17 cellular contexts compared by ENCODE assay signal in the genomic region with DNA sequence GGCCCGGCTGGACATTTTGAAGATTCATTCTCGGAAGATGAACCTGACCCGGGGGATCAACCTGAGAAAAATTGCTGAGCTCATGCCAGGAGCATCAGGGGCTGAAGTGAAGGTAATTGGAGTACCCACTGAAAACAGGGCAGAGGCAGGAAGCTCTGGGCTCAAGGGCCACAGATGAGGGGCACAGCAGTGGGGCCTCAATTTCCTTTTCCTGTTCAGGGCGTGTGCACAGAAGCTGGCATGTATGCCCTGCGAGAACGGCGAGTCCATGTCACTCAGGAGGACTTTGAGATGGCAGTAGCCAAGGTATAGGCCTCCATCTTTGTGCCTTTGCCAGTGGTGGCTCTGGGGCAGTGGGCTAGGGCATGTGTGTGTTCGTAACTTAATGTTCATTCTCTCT. TPM values are rescaled to one million over a fixed set of nuclear protein-coding genes. Genes with fewer than 3 reads are reported as not detected.
DNase-seq lines count a peak whose midpoint lies in the region; ATAC-seq and TF ChIP-seq lines count a peak whose summit lies in the region.
"Had no signal": no experiment of that assay in that cellular context is flagged by ENCODE, and none has a peak within 500 bp of the region (broad histone marks: within the 10 kb centered on the region; RNA-seq: fewer than 3 reads in every experiment).

No MANE protein-coding gene starts in this region.

- H3K27ac ChIP-seq in prostate gland (no peak overlapping the region), caudate nucleus (ENCODE audit: low read depth, low read length) (no peak overlapping the region)
- H3K27ac ChIP-seq: transverse colon had no signal

- peak overlapping the region; percentile 84 for H3K27ac Mint-ChIP-seq in activated naive CD4-positive, alpha-beta T cell treated with anti-CD3 and anti-CD28 coated beads for 36 hours
- H3K27ac Mint-ChIP-seq in activated CD8-positive, alpha-beta T cell treated with anti-CD3 and anti-CD28 coated beads, Interleukin-2, amount 10 ng/mL, durations not matched to agents 7 days and 5 days: peak overlapping the region; percentile 85
- peak overlapping the region; percentile 50 for H3K27ac Mint-ChIP-seq in neural crest cell (ENCODE audit: unreplicated experiment)

- TF ChIP-seq CTCF in neural crest cell (conservative IDR thresholded peaks at IDR 0.05) (no peak), prostate gland (IDR thresholded peaks at IDR 0.05) (no peak)

- POLR2A ChIA-PET in activated CD8-positive, alpha-beta T cell treated with anti-CD3 and anti-CD28 coated beads, Interleukin-2, amount 10 ng/mL, durations not matched to agents 7 days and 5 days (lab: Charles Lee): interaction anchor here (1.0 to 11.3 kb wide), 3 partner anchors 10 to 12 kb away, joined by 5 to 124 read pairs (median 7); a partner anchor contains a TSS

- CTCF ChIA-PET in activated naive CD4-positive, alpha-beta T cell treated with anti-CD3 and anti-CD28 coated beads for 36 hours (lab: Charles Lee): interaction anchor here (1.0 to 1.2 kb wide), 2 partner anchors 117 to 133 kb away, joined by 3 read pairs; no protein-coding TSS in a partner anchor
- CTCF ChIA-PET in activated CD8-positive, alpha-beta T cell treated with anti-CD3 and anti-CD28 coated beads, Interleukin-2, amount 10 ng/mL, durations not matched to agents 7 days and 5 days (lab: Charles Lee): interaction anchor here (0.8 to 5.0 kb wide), 5 partner anchors 8 to 58 kb away, joined by 3 to 56 read pairs (median 5); a partner anchor contains a TSS

- intact Hi-C loops in activated naive CD4-positive, alpha-beta T cell treated with anti-CD3 and anti-CD28 coated beads for 36 hours (cut with micrococcal nuclease): no loop called here
- intact Hi-C loops in prostate gland (cut with DNase I): no loop called here

- TF ChIP-seq POLR2A in prostate gland (IDR thresholded peaks at IDR 0.05): no peak

- ATAC-seq in activated CD8-positive, alpha-beta T cell treated with anti-CD3 and anti-CD28 coated beads, Interleukin-2, amount 10 ng/mL, durations not matched to agents 7 days and 5 days: no peak

- peaks cover 34 to 49% of the 10 kb centered on the region in 2 donors for H3K36me3 ChIP-seq in prostate gland

- H3K4me1 Mint-ChIP-seq in activated naive CD4-positive, alpha-beta T cell treated with anti-CD3 and anti-CD28 coated beads for 36 hours (ENCODE audit: low read depth): peaks cover 61% of the 10 kb centered on the region
- peaks cover 57% of the 10 kb centered on the region for H3K4me1 Mint-ChIP-seq in activated CD8-positive, alpha-beta T cell treated with anti-CD3 and anti-CD28 coated beads, Interleukin-2, amount 10 ng/mL, durations not matched to agents 7 days and 5 days (ENCODE audit: low read depth)
- peaks cover 30% of the 10 kb centered on the region for H3K4me1 Mint-ChIP-seq in neural crest cell

- H3K9me3 ChIP-seq in prostate gland: no peaks in the 10 kb centered on the region
- H3K9me3 ChIP-seq: transverse colon had no signal

- H3K4me1 ChIP-seq in prostate gland (replicated peaks): peaks cover 5% of the 10 kb centered on the region

- WGBS in prostate gland: 65% methylated on average over 8 of the region's 8 CpGs

- no peak overlapping the region for H3K4me3 ChIP-seq in prostate gland
- H3K4me3 ChIP-seq: transverse colon had no signal

- H3K9me3 Mint-ChIP-seq in activated naive CD4-positive, alpha-beta T cell treated with anti-CD3 and anti-CD28 coated beads for 36 hours: no peaks in the 10 kb centered on the region
- H3K9me3 Mint-ChIP-seq in activated CD8-positive, alpha-beta T cell treated with anti-CD3 and anti-CD28 coated beads, Interleukin-2, amount 10 ng/mL, durations not matched to agents 7 days and 5 days (ENCODE audit: insufficient read depth): no peaks in the 10 kb centered on the region
- no peaks in the 10 kb centered on the region for H3K9me3 Mint-ChIP-seq in neural crest cell
- H3K9me3 Mint-ChIP-seq: IgD-negative memory B cell had no signal

- no peaks in the 10 kb centered on the region for H3K27me3 ChIP-seq in prostate gland (replicated peaks; ENCODE audit: insufficient read depth)
- H3K27me3 ChIP-seq: transverse colon had no signal

- no peaks in the 10 kb centered on the region for H3K27me3 Mint-ChIP-seq in activated naive CD4-positive, alpha-beta T cell treated with anti-CD3 and anti-CD28 coated beads for 36 hours (ENCODE audit: low read depth)
- no peaks in the 10 kb centered on the region for H3K27me3 Mint-ChIP-seq in activated CD8-positive, alpha-beta T cell treated with anti-CD3 and anti-CD28 coated beads, Interleukin-2, amount 10 ng/mL, durations not matched to agents 7 days and 5 days (ENCODE audit: low read depth)
- peaks cover 3% of the 10 kb centered on the region for H3K27me3 Mint-ChIP-seq in neural crest cell (ENCODE audit: low read depth)
- H3K27me3 Mint-ChIP-seq: IgD-negative memory B cell had no signal

- no peak for DNase-seq in activated naive CD4-positive, alpha-beta T cell treated with anti-CD3 and anti-CD28 coated beads for 36 hours
- DNase-seq in activated naive CD4-positive, alpha-beta T cell treated with Interleukin-2 at 50 U/mL for 16 hours: no peak
- DNase-seq in activated CD8-positive, alpha-beta T cell treated with anti-CD3 and anti-CD28 coated beads, Interleukin-2, amount 10 ng/mL, durations not matched to agents 7 days and 5 days: no peak
- DNase-seq in neural crest cell (ENCODE audit: low read depth, low spot score) (no peak), prostate gland (ENCODE audit: low spot score) (no peak), caudate nucleus (lab: John Stamatoyannopoulos, UW) (no peak)
- DNase-seq: activated T-cell treated with anti-CD3 and anti-CD28 coated beads for 4 hours; glutamatergic neuron; HCEC 1CT; mesendoderm; NCI-H1048; NCI-H774; occipital lobe; stimulated activated CD4-positive, alpha-beta T cell treated with anti-CD3 and anti-CD28 coated beads, Interleukin-4, amount 100 ng/mL, for 1 hour; SW 1271; transverse colon had no signal

- peaks cover 58% of the 10 kb centered on the region for H3K36me3 Mint-ChIP-seq in activated naive CD4-positive, alpha-beta T cell treated with anti-CD3 and anti-CD28 coated beads for 36 hours (ENCODE audit: low read depth)
- H3K36me3 Mint-ChIP-seq in activated CD8-positive, alpha-beta T cell treated with anti-CD3 and anti-CD28 coated beads, Interleukin-2, amount 10 ng/mL, durations not matched to agents 7 days and 5 days (ENCODE audit: low read depth): peaks cover 82% of the 10 kb centered on the region
- H3K36me3 Mint-ChIP-seq in neural crest cell (ENCODE audit: low read depth): peaks cover 21% of the 10 kb centered on the region

- no peak overlapping the region for H3K4me3 Mint-ChIP-seq in activated naive CD4-positive, alpha-beta T cell treated with anti-CD3 and anti-CD28 coated beads for 36 hours
- peak overlapping the region; percentile 31 for H3K4me3 Mint-ChIP-seq in activated CD8-positive, alpha-beta T cell treated with anti-CD3 and anti-CD28 coated beads, Interleukin-2, amount 10 ng/mL, durations not matched to agents 7 days and 5 days
- peak overlapping the region; percentile 75 for H3K4me3 Mint-ChIP-seq in neural crest cell

RNA-seq across cellular contexts. Expression of a gene that starts 4.0 kb away (rescaled TPM):
- total RNA-seq in activated naive CD4-positive, alpha-beta T cell treated with anti-CD3 and anti-CD28 coated beads for 36 hours: 10 to 100 TPM; 25.3 to 26.2 TPM
- total RNA-seq in activated CD8-positive, alpha-beta T cell treated with anti-CD3 and anti-CD28 coated beads, Interleukin-2, amount 10 ng/mL, durations not matched to agents 7 days and 5 days: 10 to 100 TPM; 58.7 to 62.2 TPM
- total RNA-seq in neural crest cell (57.4 and 59.9 TPM in 2 replicates), prostate gland (10 to 100 TPM; 29.4 to 46.6 TPM)

RNA-seq across cellular contexts. Expression of a gene that starts 4.3 kb away (rescaled TPM):
- 100 to 1,000 TPM; 144 to 154 TPM for total RNA-seq in activated naive CD4-positive, alpha-beta T cell treated with anti-CD3 and anti-CD28 coated beads for 36 hours
- 100 to 1,000 TPM; 176 to 179 TPM for total RNA-seq in activated CD8-positive, alpha-beta T cell treated with anti-CD3 and anti-CD28 coated beads, Interleukin-2, amount 10 ng/mL, durations not matched to agents 7 days and 5 days
- total RNA-seq in neural crest cell: 170 and 178 TPM in 2 replicates
- total RNA-seq in prostate gland: 100 to 1,000 TPM in 1 of 2 donors, 10 to 100 TPM in 1; 94.0 to 109 TPM

RNA-seq across cellular contexts. Expression of a gene that starts 11.0 kb away (rescaled TPM):
- 100 to 1,000 TPM in 1 of 2 experiments, 10 to 100 TPM in 1; 98.5 to 107 TPM for total RNA-seq in activated naive CD4-positive, alpha-beta T cell treated with anti-CD3 and anti-CD28 coated beads for 36 hours
- total RNA-seq in activated CD8-positive, alpha-beta T cell treated with anti-CD3 and anti-CD28 coated beads, Interleukin-2, amount 10 ng/mL, durations not matched to agents 7 days and 5 days: 100 to 1,000 TPM; 130 to 136 TPM
- total RNA-seq in neural crest cell: 43.0 and 45.5 TPM in 2 replicates
- 100 to 1,000 TPM; 182 to 247 TPM for total RNA-seq in prostate gland

RNA-seq across cellular contexts. Expression of a gene that starts 42.0 kb away (rescaled TPM):
- total RNA-seq in activated naive CD4-positive, alpha-beta T cell treated with anti-CD3 and anti-CD28 coated beads for 36 hours: not detected
- not detected for total RNA-seq in activated CD8-positive, alpha-beta T cell treated with anti-CD3 and anti-CD28 coated beads, Interleukin-2, amount 10 ng/mL, durations not matched to agents 7 days and 5 days
- not detected in 2 replicates for total RNA-seq in neural crest cell
- not detected for total RNA-seq in prostate gland
- total RNA-seq: occipital lobe, transverse colon had no signal

RNA-seq across cellular contexts. Expression of a gene that starts 50.2 kb away (rescaled TPM):
- not detected for total RNA-seq in activated naive CD4-positive, alpha-beta T cell treated with anti-CD3 and anti-CD28 coated beads for 36 hours
- not detected for total RNA-seq in activated CD8-positive, alpha-beta T cell treated with anti-CD3 and anti-CD28 coated beads, Interleukin-2, amount 10 ng/mL, durations not matched to agents 7 days and 5 days
- not detected in 2 replicates for total RNA-seq in neural crest cell
- total RNA-seq in prostate gland: not detected
- total RNA-seq: occipital lobe, transverse colon had no signal
